Comparison of ENCODE assay signal across 8 cellular contexts in the genomic region with DNA sequence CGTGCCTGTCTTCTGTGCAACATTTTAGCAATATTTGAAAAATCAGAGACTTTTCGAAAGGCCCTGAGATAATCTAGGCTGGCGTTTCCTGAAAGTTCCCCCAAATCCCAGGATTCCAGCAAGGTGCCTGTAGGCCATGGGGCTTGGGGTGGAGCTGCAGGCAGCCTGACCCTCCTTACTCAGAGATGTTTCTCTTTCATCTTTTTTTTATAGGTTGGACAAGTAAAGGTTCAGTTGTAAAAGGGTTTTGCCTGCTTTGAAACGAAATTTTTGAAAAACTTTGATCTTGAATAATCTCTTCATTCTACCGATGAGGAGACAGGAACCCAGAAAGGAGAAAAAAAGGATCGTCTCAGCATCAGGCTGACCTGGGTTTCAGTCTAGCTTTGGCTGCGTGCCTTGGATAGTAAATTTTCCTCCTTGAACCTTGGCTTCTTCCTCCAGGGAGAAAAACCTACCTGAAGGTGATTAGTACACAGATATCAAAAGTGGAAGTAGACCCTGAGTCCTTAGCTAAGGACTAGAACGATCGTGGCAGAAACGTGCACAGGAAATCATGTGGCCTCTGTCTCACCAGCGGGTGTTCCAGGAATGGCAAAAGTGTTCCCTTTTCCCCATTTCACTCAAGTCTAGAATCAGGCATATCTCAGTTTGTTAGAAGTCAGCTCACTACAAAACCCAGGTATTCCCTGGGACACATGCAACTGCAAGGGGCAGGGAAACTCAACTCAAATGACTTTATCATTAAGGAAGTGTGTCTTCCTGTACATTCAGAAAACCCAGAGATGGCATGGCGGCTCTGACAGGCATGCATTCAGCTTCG.
DNase-seq lines count a peak whose midpoint lies in the region; ATAC-seq and TF ChIP-seq lines count a peak whose summit lies in the region.

No MANE protein-coding gene starts in this region.

- H3K9me3 ChIP-seq in right atrium auricular region, result no peaks in the 10 kb centered on the region

- H3K4me1 ChIP-seq in right atrium auricular region, result peaks cover 0 to 30% of the 10 kb centered on the region in 2 donors

- H3K4me3 ChIP-seq in right atrium auricular region, result no peak overlapping the region

- H3K27me3 ChIP-seq in right atrium auricular region, result no peaks in the 10 kb centered on the region

- DNase-seq in right atrium auricular region (ENCODE audit: low spot score), result no peak
- no peak for DNase-seq in left cardiac atrium
- peak; percentile 37 for DNase-seq in activated CD4-positive, alpha-beta T cell treated with anti-CD3 and anti-CD28 coated beads for 48 hours
- DNase-seq in medulla oblongata (ENCODE audit: extremely low spot score), result peak; percentile 60
- no peak for DNase-seq in inferior parietal cortex (ENCODE audit: extremely low spot score)

- ATAC-seq in left cardiac atrium (no peak), HG02870 (IDR thresholded peaks at IDR 0.05; ENCODE audit: unreplicated experiment) (no peak), GM19035 (IDR thresholded peaks at IDR 0.05; ENCODE audit: unreplicated experiment) (no peak), GM21576 (IDR thresholded peaks at IDR 0.05; ENCODE audit: unreplicated experiment) (no peak)

- H3K36me3 ChIP-seq in right atrium auricular region, result no peaks in the 10 kb centered on the region

- TF ChIP-seq CTCF in right atrium auricular region (IDR thresholded peaks at IDR 0.05), result no peak

- H3K27ac ChIP-seq in right atrium auricular region, result peak overlapping the region; percentile 27 to 85

- intact Hi-C loops in left cardiac atrium (cut with DNase I), result loop anchor here in 1 of 2 donors (5.0 kb wide), 1 partner anchor 80 kb away; no protein-coding TSS in a partner anchor

Comparison
In these comparisons a context has a peak if more than half of its experiments do, and no peak if none do; other contexts are left out.
1. DNase-seq: peak in activated CD4-positive, alpha-beta T cell treated with anti-CD3 and anti-CD28 coated beads for 48 hours (single experiment) and medulla oblongata (single experiment); none in right atrium auricular region (single experiment), left cardiac atrium (single experiment) and inferior parietal cortex (single experiment).